Comparison of ENCODE assay signal across 1 cellular context in the genomic region with DNA sequence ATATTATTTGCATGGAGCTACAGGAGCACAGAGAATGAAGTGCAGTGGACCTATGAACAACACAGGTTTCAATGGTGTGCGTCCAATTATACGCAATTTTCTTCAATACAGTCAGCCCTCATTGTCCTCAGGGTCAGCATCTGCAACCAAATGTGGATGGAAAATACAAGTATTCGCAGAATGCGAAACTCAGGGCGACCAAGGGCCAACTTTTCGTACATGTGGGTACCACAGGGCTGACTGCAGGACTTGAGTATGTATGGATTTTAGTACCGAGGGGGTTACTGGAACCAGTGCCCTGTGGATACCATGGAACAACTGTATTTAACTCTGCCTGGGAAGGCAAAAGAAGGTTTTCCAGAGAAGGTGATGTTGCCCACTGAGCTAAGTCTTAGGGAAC.
TF ChIP-seq lines count a peak whose summit lies in the region.

No MANE protein-coding gene starts in this region.

TF ChIP-seq in HepG2, 621 proteins besides CTCF, POLR2A, EP300 and RAD21:
- TF ChIP-seq ZBTB7B (CRISPR knock-in tag; IDR thresholded peaks at IDR 0.05), result no peak
- no peak for TF ChIP-seq KMT2B (CRISPR knock-in tag; IDR thresholded peaks at IDR 0.05)
- TF ChIP-seq ZNF749 (CRISPR knock-in tag; IDR thresholded peaks at IDR 0.05; ENCODE audit: borderline replicate concordance), result no peak
- no peak for TF ChIP-seq ZNF713 (CRISPR knock-in tag; IDR thresholded peaks at IDR 0.05)
- TF ChIP-seq, protein P1, sequence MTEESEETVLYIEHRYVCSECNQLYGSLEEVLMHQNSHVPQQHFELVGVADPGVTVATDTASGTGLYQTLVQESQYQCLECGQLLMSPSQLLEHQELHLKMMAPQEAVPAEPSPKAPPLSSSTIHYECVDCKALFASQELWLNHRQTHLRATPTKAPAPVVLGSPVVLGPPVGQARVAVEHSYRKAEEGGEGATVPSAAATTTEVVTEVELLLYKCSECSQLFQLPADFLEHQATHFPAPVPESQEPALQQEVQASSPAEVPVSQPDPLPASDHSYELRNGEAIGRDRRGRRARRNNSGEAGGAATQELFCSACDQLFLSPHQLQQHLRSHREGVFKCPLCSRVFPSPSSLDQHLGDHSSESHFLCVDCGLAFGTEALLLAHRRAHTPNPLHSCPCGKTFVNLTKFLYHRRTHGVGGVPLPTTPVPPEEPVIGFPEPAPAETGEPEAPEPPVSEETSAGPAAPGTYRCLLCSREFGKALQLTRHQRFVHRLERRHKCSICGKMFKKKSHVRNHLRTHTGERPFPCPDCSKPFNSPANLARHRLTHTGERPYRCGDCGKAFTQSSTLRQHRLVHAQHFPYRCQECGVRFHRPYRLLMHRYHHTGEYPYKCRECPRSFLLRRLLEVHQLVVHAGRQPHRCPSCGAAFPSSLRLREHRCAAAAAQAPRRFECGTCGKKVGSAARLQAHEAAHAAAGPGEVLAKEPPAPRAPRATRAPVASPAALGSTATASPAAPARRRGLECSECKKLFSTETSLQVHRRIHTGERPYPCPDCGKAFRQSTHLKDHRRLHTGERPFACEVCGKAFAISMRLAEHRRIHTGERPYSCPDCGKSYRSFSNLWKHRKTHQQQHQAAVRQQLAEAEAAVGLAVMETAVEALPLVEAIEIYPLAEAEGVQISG (CRISPR knock-in tag; IDR thresholded peaks at IDR 0.05), result no peak
- TF ChIP-seq ELF1 (CRISPR knock-in tag; IDR thresholded peaks at IDR 0.05), result no peak
- TF ChIP-seq NRL (CRISPR knock-in tag; IDR thresholded peaks at IDR 0.05; ENCODE audit: borderline replicate concordance), result no peak
- no peak for TF ChIP-seq RORA (CRISPR knock-in tag; IDR thresholded peaks at IDR 0.05)
- no peak for TF ChIP-seq CCAR2 (optimal IDR thresholded peaks at IDR 0.05; ENCODE audit: low read depth, low read length)
- TF ChIP-seq SAP130 (CRISPR knock-in tag; IDR thresholded peaks at IDR 0.05; ENCODE audit: low read depth), result no peak
